8 cellular contexts compared by ENCODE assay signal in the genomic region with DNA sequence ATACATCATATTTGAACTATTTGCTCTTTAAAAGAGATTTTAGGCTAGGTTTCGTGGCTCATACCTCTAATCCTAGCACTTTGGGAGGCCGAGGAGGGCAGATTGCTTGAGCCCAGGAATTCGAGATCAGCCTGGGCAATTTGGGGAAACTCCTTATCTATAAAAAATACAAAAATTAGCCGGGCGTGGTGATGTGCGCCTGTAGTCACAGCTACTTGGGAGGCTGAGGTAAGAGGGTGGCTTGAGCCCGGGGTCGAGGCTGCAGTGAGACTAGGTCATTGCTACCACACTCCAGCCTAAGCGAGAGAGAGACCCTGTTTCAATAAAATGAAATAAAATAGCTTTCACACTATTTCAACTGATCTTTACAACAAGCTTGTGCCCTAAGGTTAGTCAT. TPM values are rescaled to one million over a fixed set of nuclear protein-coding genes. Genes with fewer than 3 reads are reported as not detected.
DNase-seq lines count a peak whose midpoint lies in the region; ATAC-seq and TF ChIP-seq lines count a peak whose summit lies in the region.

No MANE protein-coding gene starts in this region.

- peak overlapping the region; percentile 95 for H3K4me3 Mint-ChIP-seq in activated naive CD4-positive, alpha-beta T cell treated with anti-CD3 and anti-CD28 coated beads, Interleukin-2, amount 10 ng/mL, durations not matched to agents 7 days and 5 days
- peak overlapping the region; percentile 100 for H3K4me3 Mint-ChIP-seq in type B pancreatic cell

- CTCF ChIA-PET in activated naive CD4-positive, alpha-beta T cell treated with anti-CD3 and anti-CD28 coated beads, Interleukin-2, amount 10 ng/mL, durations not matched to agents 7 days and 5 days (lab: Charles Lee): no interaction called here

- ATAC-seq in lung (ENCODE audit: insufficient read depth, low FRiP score): no peak
- ATAC-seq in HG03175 (IDR thresholded peaks at IDR 0.05; ENCODE audit: unreplicated experiment): no peak
- ATAC-seq in HG02973 (IDR thresholded peaks at IDR 0.05; ENCODE audit: unreplicated experiment): no peak

- no peaks in the 10 kb centered on the region for H3K27me3 Mint-ChIP-seq in activated naive CD4-positive, alpha-beta T cell treated with anti-CD3 and anti-CD28 coated beads, Interleukin-2, amount 10 ng/mL, durations not matched to agents 7 days and 5 days
- no peaks in the 10 kb centered on the region for H3K27me3 Mint-ChIP-seq in type B pancreatic cell

- peaks cover 52% of the 10 kb centered on the region for H3K4me1 Mint-ChIP-seq in activated naive CD4-positive, alpha-beta T cell treated with anti-CD3 and anti-CD28 coated beads, Interleukin-2, amount 10 ng/mL, durations not matched to agents 7 days and 5 days
- H3K4me1 Mint-ChIP-seq in type B pancreatic cell (ENCODE audit: unreplicated experiment): peaks cover 13% of the 10 kb centered on the region

- peaks cover 0 to 3% of the 10 kb centered on the region in 2 donors for H3K4me1 ChIP-seq in lung (ENCODE audit: control insufficient read depth in 2 of 2, insufficient read depth in 2 of 2, low read length in 2 of 2)

- H3K4me3 ChIP-seq in astrocyte of the spinal cord (ENCODE audit: low read depth, low read length) (peak overlapping the region; percentile 73), lung (no peak overlapping the region)

- no peaks in the 10 kb centered on the region for H3K9me3 ChIP-seq in lung (ENCODE audit: control insufficient read depth in 2 of 2, insufficient read depth in 1 of 2, low read length in 1 of 2)

- peak overlapping the region; percentile 92 for H3K27ac Mint-ChIP-seq in activated naive CD4-positive, alpha-beta T cell treated with anti-CD3 and anti-CD28 coated beads, Interleukin-2, amount 10 ng/mL, durations not matched to agents 7 days and 5 days
- peak overlapping the region; percentile 96 for H3K27ac Mint-ChIP-seq in type B pancreatic cell

- H3K36me3 ChIP-seq in lung (ENCODE audit: control insufficient read depth in 2 of 2, insufficient read depth in 2 of 2, low read length in 2 of 2): peaks cover 0 to 3% of the 10 kb centered on the region in 2 donors

- no peaks in the 10 kb centered on the region for H3K9me3 Mint-ChIP-seq in activated naive CD4-positive, alpha-beta T cell treated with anti-CD3 and anti-CD28 coated beads, Interleukin-2, amount 10 ng/mL, durations not matched to agents 7 days and 5 days
- H3K9me3 Mint-ChIP-seq in type B pancreatic cell: no peaks in the 10 kb centered on the region

- TF ChIP-seq CTCF in astrocyte of the spinal cord (IDR thresholded peaks at IDR 0.05; ENCODE audit: low read depth, low read length) (no peak), lung (IDR thresholded peaks at IDR 0.05; ENCODE audit: control extremely low read depth, extremely low read depth) (no peak), type B pancreatic cell (conservative IDR thresholded peaks at IDR 0.05) (no peak)

- WGBS in lung, 2 donors: 88 to 89% methylated on average over 9 of the region's 9 CpGs

- H3K36me3 Mint-ChIP-seq in activated naive CD4-positive, alpha-beta T cell treated with anti-CD3 and anti-CD28 coated beads, Interleukin-2, amount 10 ng/mL, durations not matched to agents 7 days and 5 days: no peaks in the 10 kb centered on the region
- no peaks in the 10 kb centered on the region for H3K36me3 Mint-ChIP-seq in type B pancreatic cell

- H3K27me3 ChIP-seq in lung (ENCODE audit: control insufficient read depth, insufficient read depth): no peaks in the 10 kb centered on the region

- no peak for DNase-seq in activated naive CD4-positive, alpha-beta T cell treated with anti-CD3 and anti-CD28 coated beads, Interleukin-2, amount 10 ng/mL, durations not matched to agents 7 days and 5 days
- DNase-seq in activated naive CD4-positive, alpha-beta T cell treated with Interleukin-2 at 50 U/mL for 16 hours: no peak
- DNase-seq in astrocyte of the spinal cord (ENCODE audit: low read depth, low spot score): no peak
- no peak for DNase-seq in lung (ENCODE audit: low spot score)
- DNase-seq in type B pancreatic cell (ENCODE audit: extremely low spot score, unreplicated experiment): no peak
- no peak for DNase-seq in NCI-H748 (lab: John Stamatoyannopoulos, UW; ENCODE audit: unreplicated experiment)

- peak overlapping the region; percentile 70 to 79 for H3K27ac ChIP-seq in lung (ENCODE audit: low read depth in 1 of 2, low read length in 1 of 2)

- in situ Hi-C loops in astrocyte of the spinal cord (cut with HindIII; ENCODE audit: low sequenced_read_pairs): no loop called here

RNA-seq across cellular contexts. Expression of gene MRPL22, which starts 0.5 kb away (rescaled TPM):
- total RNA-seq in lung: 10 to 100 TPM; 26.9 to 35.0 TPM
- polyA plus RNA-seq in lung: 10 to 100 TPM; 40.2 to 88.0 TPM
- 41.1 and 54.9 TPM in 2 replicates for total RNA-seq in type B pancreatic cell (ENCODE audit: low replicate concordance)

RNA-seq across cellular contexts. Expression of gene GEMIN5, which starts 2.4 kb away (rescaled TPM):
- total RNA-seq in lung: 10 to 100 TPM; 15.5 to 18.3 TPM
- polyA plus RNA-seq in lung: 1 to 10 TPM; 2.8 to 6.1 TPM
- total RNA-seq in type B pancreatic cell (ENCODE audit: low replicate concordance): 13.8 and 22.5 TPM in 2 replicates
